Comparison of ENCODE assay signal across 8 cellular contexts in genomic region chr17:68020451-68020779, GRCh38. TPM values are rescaled to one million over a fixed set of nuclear protein-coding genes. Genes with fewer than 3 reads are reported as not detected.
DNase-seq lines count a peak whose midpoint lies in the region; ATAC-seq and TF ChIP-seq lines count a peak whose summit lies in the region.

No MANE protein-coding gene starts in this region.

- H3K9ac ChIP-seq in KMS-11 (peak overlapping the region; percentile 66; the same call in 1 of the 2 replicates), mammary epithelial cell (ENCODE audit: insufficient read depth, low read length) (peak overlapping the region; percentile 25)

- peak overlapping the region; percentile 56 for H3K4me2 ChIP-seq in KMS-11
- H3K4me2 ChIP-seq in mammary epithelial cell (ENCODE audit: insufficient read depth, low read depth, low read length) = peak overlapping the region; percentile 81

- intact Hi-C loops in mammary epithelial cell (cut with micrococcal nuclease) = no loop called here

- H3K79me2 ChIP-seq in KMS-11 (ENCODE audit: insufficient read depth, low read depth) = no peaks in the 10 kb centered on the region
- H3K79me2 ChIP-seq in mammary epithelial cell (ENCODE audit: insufficient read depth, low read length) = no peaks in the 10 kb centered on the region

- H3K4me1 ChIP-seq in KMS-11 (ENCODE audit: low read depth, poor library complexity, severe bottlenecking) (peaks cover 15% of the 10 kb centered on the region), mammary epithelial cell (ENCODE audit: insufficient read depth, low read length) (peaks cover 7% of the 10 kb centered on the region), lung (ENCODE audit: control insufficient read depth in 2 of 2, insufficient read depth in 2 of 2, low read length in 2 of 2) (no peaks in the 10 kb centered on the region), urinary bladder (ENCODE audit: insufficient read depth) (no peaks in the 10 kb centered on the region)

- H2AFZ ChIP-seq in KMS-11 (ENCODE audit: low read depth) (peak overlapping the region; percentile 82), mammary epithelial cell (ENCODE audit: low read depth, low read length) (peak overlapping the region; percentile 93)

- in situ Hi-C loops in mammary epithelial cell (cut with MboI; ENCODE audit: low sequenced_read_pairs in 2 of 2) = no loop called here

- no peaks in the 10 kb centered on the region for H4K20me1 ChIP-seq in KMS-11 (ENCODE audit: insufficient read depth)
- H4K20me1 ChIP-seq in mammary epithelial cell (ENCODE audit: insufficient read depth, low read length) = no peaks in the 10 kb centered on the region

- H3K4me3 ChIP-seq in KMS-11 (IDR thresholded peaks at IDR 0.05; ENCODE audit: insufficient read depth, low read depth, low read length) = peak overlapping the region; percentile 36
- H3K4me3 ChIP-seq in mammary epithelial cell (replicated peaks in 1 of 3; ENCODE audit: insufficient read depth in 1 of 3, low read depth in 2 of 3, low read length in 3 of 3) = peak overlapping the region; percentile 41 to 45 (median 43)
- peak overlapping the region; percentile 44 for H3K4me3 ChIP-seq in lung
- peak overlapping the region; percentile 44 for H3K4me3 ChIP-seq in urinary bladder (ENCODE audit: low read depth, low read length)

- H3K27ac ChIP-seq in KMS-11 (peak overlapping the region; percentile 68), mammary epithelial cell (ENCODE audit: insufficient read depth, low read depth, low read length) (peak overlapping the region; percentile 40), lung (ENCODE audit: low read depth in 1 of 2, low read length in 1 of 2) (peak overlapping the region; percentile 91 to 92), urinary bladder (ENCODE audit: low read depth) (peak overlapping the region; percentile 76)

- DNase-seq in DMS79 treated with DMSO at 0.1 percent for 48 hours (lab: John Stamatoyannopoulos, UW) (peak; percentile 5), DMS79 (lab: John Stamatoyannopoulos, UW) (no peak), mammary epithelial cell (no peak), lung (ENCODE audit: low spot score) (no peak)

- ATAC-seq in lung (ENCODE audit: insufficient read depth, low FRiP score) = no peak
- no peak for ATAC-seq in GM21360 (IDR thresholded peaks at IDR 0.05; ENCODE audit: unreplicated experiment)
- ATAC-seq in HG03280 (IDR thresholded peaks at IDR 0.05; ENCODE audit: unreplicated experiment) = no peak

- H3K36me3 ChIP-seq in KMS-11 (ENCODE audit: insufficient read depth) = no peaks in the 10 kb centered on the region
- H3K36me3 ChIP-seq in mammary epithelial cell (ENCODE audit: insufficient read depth, low read length) = no peaks in the 10 kb centered on the region
- H3K36me3 ChIP-seq in lung (ENCODE audit: control insufficient read depth in 2 of 2, insufficient read depth in 2 of 2, low read length in 2 of 2) = no peaks in the 10 kb centered on the region
- H3K36me3 ChIP-seq in urinary bladder (ENCODE audit: insufficient read depth) = no peaks in the 10 kb centered on the region

- no peak for TF ChIP-seq CTCF in KMS-11 (conservative IDR thresholded peaks at IDR 0.05; ENCODE audit: low read depth, low read length)
- no peak for TF ChIP-seq CTCF in mammary epithelial cell (conservative IDR thresholded peaks at IDR 0.05 in 1 of 2, IDR thresholded peaks at IDR 0.05 in 1 of 2; ENCODE audit: extremely low read depth in 1 of 2, insufficient read depth in 1 of 2, low read depth in 1 of 2, low read length in 2 of 2)
- TF ChIP-seq CTCF in lung (IDR thresholded peaks at IDR 0.05; ENCODE audit: control extremely low read depth, extremely low read depth) = no peak

- dilution Hi-C loops in mammary epithelial cell (cut with HindIII; ENCODE audit: low sequenced_read_pairs) = no loop called here

- H3K9me3 ChIP-seq in mammary epithelial cell (replicated peaks; ENCODE audit: insufficient read depth, low read length) = no peaks in the 10 kb centered on the region
- no peaks in the 10 kb centered on the region for H3K9me3 ChIP-seq in lung (ENCODE audit: control insufficient read depth in 2 of 2, insufficient read depth in 1 of 2, low read length in 1 of 2)

- no TSS peak for BruUV-seq in mammary epithelial cell (replicated peaks; lab: Mats Ljungman, UMichigan)

- 11% methylated on average over 10 of the region's 10 CpGs for WGBS in mammary epithelial cell (ENCODE audit: low coverage, missing lambda C conversion rate)
- 1 to 2% methylated on average over 10 of the region's 10 CpGs for WGBS in lung, 2 donors
- WGBS in urinary bladder = 1% methylated on average over 10 of the region's 10 CpGs

- no peaks in the 10 kb centered on the region for H3K27me3 ChIP-seq in KMS-11 (ENCODE audit: insufficient read depth, low read depth)
- no peaks in the 10 kb centered on the region for H3K27me3 ChIP-seq in mammary epithelial cell (ENCODE audit: insufficient read depth, low read length)
- no peaks in the 10 kb centered on the region for H3K27me3 ChIP-seq in lung (ENCODE audit: control insufficient read depth, insufficient read depth)

- CTCF ChIA-PET in mammary epithelial cell (lab: Charles Lee; ENCODE audit: low non-redundant PET) = interaction anchor here (0.6 kb wide), 1 partner anchor 34 kb away, joined by 20 read pairs; no protein-coding TSS in a partner anchor

RNA-seq across cellular contexts. Expression of gene KPNA2, which starts 15.1 kb away (rescaled TPM):
- total RNA-seq in mammary epithelial cell (100 to 1,000 TPM in 1 of 2 donors, 10 to 100 TPM in 1; 63.7 to 168 TPM), lung (10 to 100 TPM; 17.5 to 20.2 TPM), urinary bladder (52.3 TPM)
- polyA plus RNA-seq in mammary epithelial cell (263 TPM), lung (10 to 100 TPM; 16.1 to 24.4 TPM), urinary bladder (12.6 TPM)
- 483 TPM for polyA minus RNA-seq in mammary epithelial cell

RNA-seq across cellular contexts. Expression of gene C17orf58, which starts 24.1 kb away (rescaled TPM):
- total RNA-seq in mammary epithelial cell = 1 to 10 TPM; 7.0 to 7.2 TPM
- 9.9 TPM for polyA plus RNA-seq in mammary epithelial cell
- polyA minus RNA-seq in mammary epithelial cell = 2.3 TPM
- 10 to 100 TPM; 11.2 to 11.6 TPM for total RNA-seq in lung
- 10 to 100 TPM in 1 of 2 donors, 1 to 10 TPM in 1; 7.0 to 11.0 TPM for polyA plus RNA-seq in lung
- 33.4 TPM for total RNA-seq in urinary bladder
- 9.6 TPM for polyA plus RNA-seq in urinary bladder

Comparison
In these comparisons a context has a peak if more than half of its experiments do, and no peak if none do; other contexts are left out.
1. H3K27ac ChIP-seq: peak in every context shown above with its lines; median percentile 92 in lung; 76 in urinary bladder; 68 in KMS-11; 40 in mammary epithelial cell.